ENCODE assay signal across 12 cellular contexts in the genomic region with DNA sequence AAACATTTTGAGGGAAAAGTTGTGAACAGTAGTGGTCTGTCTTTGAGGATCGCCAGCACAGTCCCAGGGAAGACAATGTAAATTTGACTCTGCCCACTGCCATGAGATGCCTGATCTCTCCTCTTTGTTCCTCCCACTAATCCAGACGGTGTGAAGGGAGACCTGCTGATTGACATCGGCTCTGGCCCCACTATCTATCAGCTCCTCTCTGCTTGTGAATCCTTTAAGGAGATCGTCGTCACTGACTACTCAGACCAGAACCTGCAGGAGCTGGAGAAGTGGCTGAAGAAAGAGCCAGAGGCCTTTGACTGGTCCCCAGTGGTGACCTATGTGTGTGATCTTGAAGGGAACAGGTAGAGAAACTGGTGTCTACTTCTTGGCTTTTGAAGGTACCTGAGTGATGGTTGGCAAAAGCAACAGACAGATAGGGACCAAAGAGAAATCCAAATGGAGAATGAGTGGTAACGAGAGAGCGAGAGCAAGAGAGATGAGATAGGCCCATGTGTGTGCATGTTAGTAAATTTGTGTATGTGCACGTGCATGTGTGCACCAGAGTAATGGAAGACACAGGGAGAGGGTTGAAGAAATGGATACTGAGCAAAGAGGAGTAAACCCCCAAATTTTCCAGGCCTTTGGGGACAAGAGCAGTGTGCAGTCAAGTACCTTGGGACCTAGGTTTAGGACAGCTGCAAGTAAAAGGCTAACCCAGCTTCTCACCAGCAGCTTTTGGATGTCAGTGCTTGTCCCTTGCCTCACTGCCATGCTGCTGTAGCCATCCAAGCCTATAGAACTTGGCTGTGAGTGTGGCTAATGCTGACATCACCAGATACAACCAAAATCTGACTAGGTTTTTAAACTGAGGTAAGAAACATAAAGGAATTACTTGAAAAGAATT. TPM values are rescaled to one million over a fixed set of nuclear protein-coding genes. Genes with fewer than 3 reads are reported as not detected.
A peak's percentile ranks its signal among the peaks of the same experiment; 100 is the strongest.
DNase-seq lines count a peak whose midpoint lies in the region; ATAC-seq, FAIRE-seq and TF ChIP-seq lines count a peak whose summit lies in the region.
"Had no signal": no experiment of that assay in that cellular context is flagged by ENCODE, and none has a peak within 500 bp of the region (broad histone marks: within the 10 kb centered on the region; RNA-seq: fewer than 3 reads in every experiment).

No MANE protein-coding gene starts in this region.

- H3K4me3 Mint-ChIP-seq in endodermal cell = no peak overlapping the region
- H3K4me3 Mint-ChIP-seq: activated T-cell treated with anti-CD3 and anti-CD28 coated beads, Interleukin-2, amount 50 U/mL, for 72 hours had no signal

- TF ChIP-seq CTCF in RWPE2 (IDR thresholded peaks at IDR 0.05; ENCODE audit: poor library complexity, severe bottlenecking) (no peak), endodermal cell (conservative IDR thresholded peaks at IDR 0.05) (no peak), transverse colon (IDR thresholded peaks at IDR 0.05) (no peak)

- H3K9ac ChIP-seq in endodermal cell (ENCODE audit: extremely low read depth, low read length, poor library complexity, severe bottlenecking) = no peak overlapping the region

- no peaks in the 10 kb centered on the region for H3K36me3 Mint-ChIP-seq in endodermal cell (ENCODE audit: low read depth)

- peaks cover 55% of the 10 kb centered on the region for H3K36me3 ChIP-seq in RWPE2 (ENCODE audit: low read depth)
- no peaks in the 10 kb centered on the region for H3K36me3 ChIP-seq in endodermal cell (ENCODE audit: control insufficient read depth, insufficient read depth, low read length)
- H3K36me3 ChIP-seq in muscle layer of duodenum (ENCODE audit: control insufficient read depth in 1 of 2, insufficient read depth in 2 of 2, low read length in 2 of 2) = peaks cover 0 to 26% of the 10 kb centered on the region in 2 donors
- H3K36me3 ChIP-seq in transverse colon = no peaks in the 10 kb centered on the region

- peaks cover 15% of the 10 kb centered on the region for H3K9me3 Mint-ChIP-seq in endodermal cell

- 80 to 94% methylated on average over 6 to 8 of the region's 8 CpGs for WGBS in endodermal cell (ENCODE audit: insufficient coverage in 1 of 2, insufficient read length in 1 of 2), 2 experiments
- 82% methylated on average over 4 to 8 of the region's 8 CpGs for WGBS in transverse colon (ENCODE audit: low coverage in 1 of 2), 2 donors

- no peak for TF ChIP-seq POLR2A in transverse colon (IDR thresholded peaks at IDR 0.05)

- H3K27ac ChIP-seq in RWPE2 (ENCODE audit: poor library complexity, severe bottlenecking) = peak overlapping the region; percentile 100
- H3K27ac ChIP-seq in endodermal cell (ENCODE audit: low read depth, low read length) = no peak overlapping the region
- H3K27ac ChIP-seq in muscle layer of duodenum (ENCODE audit: low read length) = peak overlapping the region; percentile 87
- H3K27ac ChIP-seq in transverse colon = peak overlapping the region; percentile 88 to 94 (median 90)

- no peak for ATAC-seq in RWPE2 (ENCODE audit: low read depth)
- no peak for ATAC-seq in HG03097 (IDR thresholded peaks at IDR 0.05; ENCODE audit: low FRiP score, unreplicated experiment)
- ATAC-seq: activated T-cell treated with anti-CD3 and anti-CD28 coated beads, Interleukin-2, amount 50 U/mL, for 72 hours had no signal

- peaks cover 13% of the 10 kb centered on the region for H3K9me3 ChIP-seq in RWPE2 (ENCODE audit: severe bottlenecking)
- peaks cover 4% of the 10 kb centered on the region for H3K9me3 ChIP-seq in endodermal cell (ENCODE audit: control insufficient read depth, low read length)
- H3K9me3 ChIP-seq in muscle layer of duodenum (ENCODE audit: control insufficient read depth in 1 of 2, low read length in 2 of 2) = peaks cover 0 to 10% of the 10 kb centered on the region in 2 donors
- H3K9me3 ChIP-seq in transverse colon = no peaks in the 10 kb centered on the region

- no peaks in the 10 kb centered on the region for H3K27me3 ChIP-seq in RWPE2 (ENCODE audit: insufficient read depth, poor library complexity, severe bottlenecking)
- no peaks in the 10 kb centered on the region for H3K27me3 ChIP-seq in endodermal cell (ENCODE audit: control insufficient read depth, insufficient read depth, low read length, poor library complexity, severe bottlenecking)
- H3K27me3 ChIP-seq in muscle layer of duodenum (ENCODE audit: low read depth, low read length) = no peaks in the 10 kb centered on the region
- no peaks in the 10 kb centered on the region for H3K27me3 ChIP-seq in transverse colon

- in situ Hi-C loops in transverse colon (cut with MboI; ENCODE audit: low pct_ligation_motif_present in 1 of 4, low pct_unique_long_range_greater_than_20kb in 1 of 4, low sequenced_read_pairs in 3 of 4) = no loop called here

- H3K4me1 Mint-ChIP-seq in endodermal cell = no peaks in the 10 kb centered on the region

- intact Hi-C loops in transverse colon (cut with DNase I; ENCODE audit: low total_unique reads) = no loop called here

- no peak overlapping the region for H3K27ac Mint-ChIP-seq in endodermal cell
- H3K27ac Mint-ChIP-seq: activated T-cell treated with anti-CD3 and anti-CD28 coated beads, Interleukin-2, amount 50 U/mL, for 72 hours had no signal

- H3K4me3 ChIP-seq in RWPE2 (ENCODE audit: severe bottlenecking) (peak overlapping the region; percentile 37), endodermal cell (ENCODE audit: low read length) (no peak overlapping the region), muscle layer of duodenum (ENCODE audit: low read depth in 1 of 2, low read length in 2 of 2) (peak overlapping the region; percentile 46 to 55), transverse colon (peak overlapping the region; percentile 3 to 43 (median 16))

- H3K27me3 Mint-ChIP-seq in endodermal cell (ENCODE audit: insufficient read depth) = no peaks in the 10 kb centered on the region

- DNase-seq in RWPE2 (ENCODE audit: low spot score) (no peak), endodermal cell (peak; percentile 51), transverse colon (no peak), NOMO-1 treated with dmso at 0.1 percent for 144 hours (lab: John Stamatoyannopoulos, UW; ENCODE audit: unreplicated experiment) (no peak), GM19239 (ENCODE audit: insufficient read length, low spot score) (no peak)
- DNase-seq: activated T-cell treated with anti-CD3 and anti-CD28 coated beads, Interleukin-2, amount 50 U/mL, for 72 hours; cerebellar nuclear complex; DMS153; head of caudate nucleus; NCI-H2171 had no signal

- no peak for TF ChIP-seq EP300 in transverse colon (IDR thresholded peaks at IDR 0.05; ENCODE audit: low read depth)

- no peak for FAIRE-seq in GM19239 (lab: Jason Lieb, UNC)

- H3K4me1 ChIP-seq in RWPE2 (ENCODE audit: insufficient read depth, poor library complexity, severe bottlenecking) (peaks cover 34% of the 10 kb centered on the region), endodermal cell (ENCODE audit: control insufficient read depth, insufficient read depth, low read length) (no peaks in the 10 kb centered on the region), muscle layer of duodenum (ENCODE audit: control insufficient read depth in 1 of 2, insufficient read depth in 2 of 2, low read length in 2 of 2) (no peaks in the 10 kb centered on the region), transverse colon (peaks cover 0 to 2% (median 0%) of the 10 kb centered on the region in 4 donors)

RNA-seq across cellular contexts. Expression of gene NNMT, which starts 1.9 kb away (rescaled TPM):
- total RNA-seq in endodermal cell (not detected), transverse colon (100 to 1,000 TPM in 3 of 4 donors, 10 to 100 TPM in 1; 37.8 to 385 (median 179) TPM)
- 4.1 TPM for polyA plus RNA-seq in endodermal cell (2013, experiment 1 of 2)
- 4.0 TPM for polyA plus RNA-seq in endodermal cell (2013, experiment 2 of 2)
- total RNA-seq: activated T-cell treated with anti-CD3 and anti-CD28 coated beads, Interleukin-2, amount 50 U/mL, for 72 hours had no signal

Comparison
In these comparisons a context has a peak if more than half of its experiments do, and no peak if none do; other contexts are left out.
1. RNA of gene NNMT, which starts 1.9 kb away (total RNA-seq): 37.8 to 385 TPM in transverse colon; not detected in endodermal cell; every median in the first group is over 10 times any median in the second.